ENCODE assay signal across 12 cellular contexts in the genomic region with DNA sequence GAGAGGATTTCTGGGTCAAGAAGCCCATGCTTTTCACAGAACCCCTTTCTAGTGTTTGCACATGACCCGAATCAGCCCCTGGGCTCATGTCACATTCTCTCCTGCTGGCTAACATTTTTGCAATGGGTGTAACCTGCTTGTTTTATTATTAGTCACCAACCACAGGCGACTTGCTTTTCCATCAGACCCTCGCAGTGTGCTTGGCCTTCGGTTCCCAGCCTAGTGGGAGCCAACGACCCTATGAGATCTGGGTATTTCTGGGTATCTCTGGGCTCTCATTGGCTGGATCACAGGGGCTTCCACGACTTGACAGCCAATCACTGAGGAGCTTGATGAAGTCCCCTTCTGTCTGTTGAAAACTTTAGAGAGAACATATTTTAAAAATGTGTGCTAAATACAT. TPM values are rescaled to one million over a fixed set of nuclear protein-coding genes. Genes with fewer than 3 reads are reported as not detected.
DNase-seq lines count a peak whose midpoint lies in the region; ATAC-seq and TF ChIP-seq lines count a peak whose summit lies in the region.
"Had no signal": no experiment of that assay in that cellular context is flagged by ENCODE, and none has a peak within 500 bp of the region (broad histone marks: within the 10 kb centered on the region; RNA-seq: fewer than 3 reads in every experiment).

No MANE protein-coding gene starts in this region.

- no peak for ATAC-seq in GM21381 (IDR thresholded peaks at IDR 0.05; ENCODE audit: unreplicated experiment)
- ATAC-seq: GM23338 had no signal

- H3K4me3 ChIP-seq in AG10803 (ENCODE audit: low read length) (no peak overlapping the region), choroid plexus epithelial cell (ENCODE audit: low read depth, low read length) (no peak overlapping the region)
- H3K4me3 ChIP-seq: GM23338 had no signal

- no peak for TF ChIP-seq CTCF in AG10803 (conservative IDR thresholded peaks at IDR 0.05; ENCODE audit: low read length)
- no peak for TF ChIP-seq CTCF in choroid plexus epithelial cell (conservative IDR thresholded peaks at IDR 0.05; ENCODE audit: low read depth, low read length)
- TF ChIP-seq CTCF in osteocyte (IDR thresholded peaks at IDR 0.05), result no peak

- H3K27me3 Mint-ChIP-seq in osteocyte (ENCODE audit: unreplicated experiment), result no peaks in the 10 kb centered on the region

- peak overlapping the region; percentile 97 for H3K27ac Mint-ChIP-seq in osteocyte (ENCODE audit: unreplicated experiment)
- H3K27ac Mint-ChIP-seq: GM23338 had no signal

- DNase-seq in AG10803 (ENCODE audit: low read depth), result peak; percentile 98
- peak; percentile 95 for DNase-seq in M059J (ENCODE audit: low read depth)
- DNase-seq in choroid plexus epithelial cell (ENCODE audit: low read depth), result peak; percentile 96
- DNase-seq in osteocyte (ENCODE audit: extremely low spot score, unreplicated experiment), result no peak
- DNase-seq in inferior parietal cortex (ENCODE audit: extremely low spot score), result no peak
- DNase-seq in AML-193 (lab: John Stamatoyannopoulos, UW), result no peak
- no peak for DNase-seq in GM19238 (ENCODE audit: insufficient read length, low spot score)
- DNase-seq: activated naive CD4-positive, alpha-beta T cell treated with Interleukin-2 at 50 U/mL for 16 hours; midbrain; NCI-H1092 treated with DMSO at 0.1 percent for 48 hours had no signal

- peaks cover 88% of the 10 kb centered on the region for H3K4me1 Mint-ChIP-seq in osteocyte (ENCODE audit: unreplicated experiment)

- no peaks in the 10 kb centered on the region for H3K9me3 Mint-ChIP-seq in osteocyte (ENCODE audit: unreplicated experiment)

- H3K4me3 Mint-ChIP-seq in osteocyte (ENCODE audit: unreplicated experiment), result no peak overlapping the region
- H3K4me3 Mint-ChIP-seq: GM23338 had no signal

- H3K36me3 Mint-ChIP-seq in osteocyte (ENCODE audit: unreplicated experiment), result peaks cover 3% of the 10 kb centered on the region

RNA-seq across cellular contexts. Expression of gene FBLN2, which starts 11.0 kb away (rescaled TPM):
- 0.30 and 1.2 TPM in 2 replicates for total RNA-seq in M059J (2014; rRNA removed; shearing (Covaris generic))
- total RNA-seq in osteocyte, result 215 and 251 TPM in 2 replicates

RNA-seq across cellular contexts. Expression of gene HDAC11, which starts 57.8 kb away (rescaled TPM):
- total RNA-seq in M059J (2014; rRNA removed; shearing (Covaris generic)), result 4.6 and 5.5 TPM in 2 replicates
- 11.9 and 13.7 TPM in 2 replicates for total RNA-seq in osteocyte

Comparison
In these comparisons a context has a peak if more than half of its experiments do, and no peak if none do; other contexts are left out.
1. DNase-seq: peak in AG10803 (single experiment), M059J (single experiment) and choroid plexus epithelial cell (single experiment); none in osteocyte (single experiment), inferior parietal cortex (single experiment), AML-193 (0 of 2) and GM19238 (single experiment).
2. RNA of gene FBLN2, which starts 11.0 kb away (total RNA-seq): 215 to 251 TPM in osteocyte; 0.30 to 1.2 TPM in M059J; every median in the first group is over 10 times any median in the second.